Comparison of ENCODE assay signal across 19 cellular contexts in genomic region chr5:73278693-73279092, GRCh38.
A peak's percentile ranks its signal among the peaks of the same experiment; 100 is the strongest.
DNase-seq lines count a peak whose midpoint lies in the region; ATAC-seq and TF ChIP-seq lines count a peak whose summit lies in the region.
"Had no signal": no experiment of that assay in that cellular context is flagged by ENCODE, and none has a peak within 500 bp of the region (broad histone marks: within the 10 kb centered on the region; RNA-seq: fewer than 3 reads in every experiment).

No MANE protein-coding gene starts in this region.

- intact Hi-C loops in right cardiac atrium (cut with DNase I), result no loop called here
- intact Hi-C loops in posterior cingulate gyrus (cut with DNase I), result no loop called here

- H3K4me1 ChIP-seq in right cardiac atrium (ENCODE audit: control insufficient read depth, insufficient read depth, low read length), result peaks cover 2% of the 10 kb centered on the region

- WGBS in right cardiac atrium, result 88% methylated on average over 6 of the region's 6 CpGs

- H3K9me3 ChIP-seq in right cardiac atrium (ENCODE audit: control insufficient read depth, low read length), result no peaks in the 10 kb centered on the region
- H3K9me3 ChIP-seq: Caco-2 had no signal

- DNase-seq in DMS53 (lab: John Stamatoyannopoulos, UW) (peak; percentile 73), NCI-H1694 (lab: John Stamatoyannopoulos, UW) (peak; percentile 28), RWPE1 (ENCODE audit: low spot score) (peak; percentile 86), kidney tubule cell (ENCODE audit: low spot score) (peak; percentile 73), right cardiac atrium (no peak), posterior cingulate gyrus (no peak), NCI-H146 treated with DMSO at 0.1 percent for 48 hours (lab: John Stamatoyannopoulos, UW; ENCODE audit: unreplicated experiment) (no peak)
- DNase-seq in stimulated activated CD4-positive, alpha-beta T cell treated with anti-CD3 and anti-CD28 coated beads, Interleukin-2, amount 100 ng/mL, for 48 hours, result no peak
- DNase-seq: activated B cell treated with CpG ODN at 0.5 μM for 24 hours; activated CD8-positive, alpha-beta memory T cell treated with anti-CD3 and anti-CD28 coated beads for 24 hours; aorta; Caco-2; KG1; NCI-H1092 treated with DMSO at 0.1 percent for 48 hours; stimulated activated naive B cell treated with anti-CD40 and anti-IgM and Interleukin-4, amounts not matched to agents 10 μg/mL and 1 μg/mL and 100 μg/mL, for 72 hours; T-helper 2 cell had no signal

- peak overlapping the region; percentile 30 for H3K27ac ChIP-seq in RWPE1
- H3K27ac ChIP-seq in right cardiac atrium (ENCODE audit: low read length), result no peak overlapping the region

- POLR2A ChIA-PET in RWPE1 (lab: Yijun Ruan, JAX; ENCODE audit: low non-redundant PET), result interaction anchor here (0.6 kb wide), 1 partner anchor 220 kb away, joined by 3 read pairs; the partner anchor contains the start of gene BTF3

- TF ChIP-seq CTCF in RWPE1 (conservative IDR thresholded peaks at IDR 0.05; ENCODE audit: low read depth), result no peak

- ATAC-seq in right cardiac atrium, result no peak
- ATAC-seq: Right ventricle myocardium inferior; stimulated activated naive B cell treated with anti-CD40 and anti-IgM and Interleukin-4, amounts not matched to agents 10 μg/mL and 1 μg/mL and 100 μg/mL, for 72 hours had no signal

- H3K27me3 ChIP-seq in right cardiac atrium (ENCODE audit: control insufficient read depth, insufficient read depth), result no peaks in the 10 kb centered on the region

- CTCF ChIA-PET in RWPE1 (lab: Yijun Ruan, JAX), result interaction anchor here (0.9 to 4.1 kb wide), 5 partner anchors 15 to 176 kb away, joined by 3 to 23 read pairs (median 3); no protein-coding TSS in a partner anchor

- H3K4me3 ChIP-seq in right cardiac atrium (ENCODE audit: low read length), result no peak overlapping the region
- H3K4me3 ChIP-seq: coronary artery, skin epidermis had no signal

Comparison
In these comparisons a context has a peak if more than half of its experiments do, and no peak if none do; other contexts are left out.
1. DNase-seq: peak in DMS53 (single experiment), NCI-H1694 (single experiment), RWPE1 (single experiment) and kidney tubule cell (single experiment); none in right cardiac atrium (0 of 3), posterior cingulate gyrus (0 of 10), NCI-H146 treated with DMSO at 0.1 percent for 48 hours (single experiment) and stimulated activated CD4-positive, alpha-beta T cell treated with anti-CD3 and anti-CD28 coated beads, Interleukin-2, amount 100 ng/mL, for 48 hours (0 of 2).